Comparison of ENCODE assay signal across 8 cellular contexts in the genomic region with DNA sequence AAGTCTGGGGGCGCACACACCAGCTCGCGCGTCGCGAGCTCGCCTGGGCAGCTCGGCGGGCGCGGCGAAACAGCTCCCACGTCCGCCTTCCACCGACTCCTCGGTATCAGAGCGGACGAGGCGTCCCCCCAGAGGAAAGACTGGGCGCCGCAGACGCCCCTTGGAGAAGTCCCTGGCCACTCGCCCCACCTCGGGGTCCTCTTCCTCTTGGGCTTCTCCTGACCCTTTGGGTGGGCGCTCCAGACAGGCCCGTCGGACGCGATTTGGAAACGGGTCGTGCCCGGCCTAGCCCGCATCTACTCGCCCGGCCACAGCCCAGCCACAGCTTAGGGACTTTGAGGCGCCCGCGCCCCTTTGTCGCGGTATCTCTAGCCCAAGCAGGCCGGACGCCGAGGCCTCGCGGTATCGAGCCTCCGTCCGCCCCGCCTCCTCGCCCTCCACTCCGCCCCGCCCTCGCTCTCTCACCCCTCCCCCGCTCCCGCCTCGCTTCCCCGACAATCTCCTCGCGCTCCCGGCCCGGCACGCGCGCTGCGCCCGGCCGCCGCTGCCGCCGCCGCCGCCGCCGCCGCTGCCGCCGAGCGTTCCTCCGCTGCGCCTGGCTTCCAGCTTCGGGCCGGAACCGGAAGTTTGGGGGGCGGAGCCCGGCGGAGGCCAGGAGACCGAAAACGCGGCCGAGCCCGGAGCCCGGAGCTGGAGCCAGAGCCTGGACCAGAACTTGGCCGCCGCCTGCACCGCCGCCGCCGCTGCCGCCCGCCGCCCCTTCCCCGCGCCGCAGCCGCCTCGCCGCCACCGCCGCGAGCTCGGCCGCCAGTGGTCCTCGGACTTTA. TPM values are rescaled to one million over a fixed set of nuclear protein-coding genes. Genes with fewer than 3 reads are reported as not detected.
DNase-seq lines count a peak whose midpoint lies in the region; ATAC-seq and TF ChIP-seq lines count a peak whose summit lies in the region.

No MANE protein-coding gene starts in this region.

- no peaks in the 10 kb centered on the region for H3K9me2 ChIP-seq in OCI-LY7 (ENCODE audit: insufficient read depth, low read length)

- no peaks in the 10 kb centered on the region for H3K9me3 ChIP-seq in HUES6 (ENCODE audit: control insufficient read depth, insufficient read depth, low read depth, low read length)
- H3K9me3 ChIP-seq in OCI-LY7 (ENCODE audit: low read length) = no peaks in the 10 kb centered on the region
- no peaks in the 10 kb centered on the region for H3K9me3 ChIP-seq in mucosa of rectum (ENCODE audit: control insufficient read depth in 2 of 2, low read length in 2 of 2)

- DNase-seq in Caki2 (ENCODE audit: low read depth) = peak; percentile 74
- DNase-seq in OCI-LY7 (ENCODE audit: low spot score) = peak; percentile 84
- peak; percentile 90 for DNase-seq in activated T-cell treated with anti-CD3 and anti-CD28 coated beads, Interleukin-2, amount 50 U/mL, for 24 hours
- peak; percentile 91 for DNase-seq in erythroblast (lab: John Stamatoyannopoulos, UW)
- DNase-seq in stimulated activated CD8-positive, alpha-beta memory T cell treated with anti-CD3 and anti-CD28 coated beads, Interleukin-4, amount 100 ng/mL, for 1 hour (ENCODE audit: low read depth in 2 of 2, low spot score in 1 of 2) = peak; percentile 56 to 72

- in situ Hi-C loops in Caki2 (cut with HindIII; ENCODE audit: low pct_unique_long_range_greater_than_20kb, low sequenced_read_pairs) = no loop called here

- peaks cover 9% of the 10 kb centered on the region for H3K27me3 ChIP-seq in HUES6 (ENCODE audit: control insufficient read depth, insufficient read depth, low read length)
- H3K27me3 ChIP-seq in mucosa of rectum (ENCODE audit: control insufficient read depth in 2 of 2, insufficient read depth in 2 of 2, low read length in 2 of 2) = no peaks in the 10 kb centered on the region

- H3K36me3 ChIP-seq in HUES6 (ENCODE audit: control insufficient read depth, insufficient read depth, low read length) (no peaks in the 10 kb centered on the region), OCI-LY7 (ENCODE audit: insufficient read depth, low read length) (no peaks in the 10 kb centered on the region), mucosa of rectum (ENCODE audit: control insufficient read depth in 2 of 2, insufficient read depth in 2 of 2, low read length in 2 of 2) (no peaks in the 10 kb centered on the region)

- H4K20me1 ChIP-seq in OCI-LY7 (ENCODE audit: insufficient read depth, low read length) = no peaks in the 10 kb centered on the region; the same call in 1 of the 2 replicates

- intact Hi-C loops in OCI-LY7 (cut with micrococcal nuclease; ENCODE audit: unreplicated experiment) = no loop called here

- TF ChIP-seq POLR2A in erythroblast (IDR thresholded peaks at IDR 0.05; ENCODE audit: low read length) = no peak

- BruUV-seq in OCI-LY7 (replicated peaks; lab: Mats Ljungman, UMichigan) = no TSS peak

- peak overlapping the region; percentile 96 for H3K27ac ChIP-seq in HUES6 (ENCODE audit: low read depth, low read length)
- H3K27ac ChIP-seq in OCI-LY7 (ENCODE audit: low read depth, low read length, poor library complexity, severe bottlenecking) = no peak overlapping the region
- peak overlapping the region; percentile 90 to 95 for H3K27ac ChIP-seq in mucosa of rectum (ENCODE audit: low read depth in 2 of 2, low read length in 2 of 2)

- H3K79me2 ChIP-seq in OCI-LY7 (ENCODE audit: insufficient read depth, low read depth, low read length) = no peaks in the 10 kb centered on the region

- H3K4me3 ChIP-seq in HUES6 (ENCODE audit: low read depth, low read length) = peak overlapping the region; percentile 89
- H3K4me3 ChIP-seq in OCI-LY7 (ENCODE audit: low read depth, low read length, poor library complexity, severe bottlenecking) = peak overlapping the region; percentile 70
- peak overlapping the region; percentile 84 to 90 for H3K4me3 ChIP-seq in mucosa of rectum (ENCODE audit: low read length in 2 of 2)

- peak overlapping the region; percentile 92 for H3K27ac Mint-ChIP-seq in activated T-cell treated with anti-CD3 and anti-CD28 coated beads, Interleukin-2, amount 50 U/mL, for 24 hours

- H3K9ac ChIP-seq in HUES6 (ENCODE audit: low read length) (peak overlapping the region; percentile 92), mucosa of rectum (ENCODE audit: low read depth in 1 of 2, low read length in 2 of 2) (peak overlapping the region; percentile 76 to 90)

- no peaks in the 10 kb centered on the region for H3K9me3 Mint-ChIP-seq in activated T-cell treated with anti-CD3 and anti-CD28 coated beads, Interleukin-2, amount 50 U/mL, for 24 hours

- H3K36me3 Mint-ChIP-seq in activated T-cell treated with anti-CD3 and anti-CD28 coated beads, Interleukin-2, amount 50 U/mL, for 24 hours (ENCODE audit: low read depth) = peaks cover 13% of the 10 kb centered on the region

- H3K4me2 ChIP-seq in OCI-LY7 (ENCODE audit: low read length) = peak overlapping the region; percentile 94

- peaks cover 17% of the 10 kb centered on the region for H3K4me1 ChIP-seq in HUES6 (ENCODE audit: control insufficient read depth, insufficient read depth, low read length)
- peaks cover 11% of the 10 kb centered on the region for H3K4me1 ChIP-seq in OCI-LY7 (ENCODE audit: insufficient read depth, low read length, poor library complexity, severe bottlenecking)
- peaks cover 6 to 7% of the 10 kb centered on the region in 2 donors for H3K4me1 ChIP-seq in mucosa of rectum (ENCODE audit: control insufficient read depth in 2 of 2, insufficient read depth in 2 of 2, low read length in 2 of 2)

- H3K4me1 Mint-ChIP-seq in activated T-cell treated with anti-CD3 and anti-CD28 coated beads, Interleukin-2, amount 50 U/mL, for 24 hours (ENCODE audit: low read depth) = peaks cover 40% of the 10 kb centered on the region

- peak; percentile 82 for ATAC-seq in GM21526 (IDR thresholded peaks at IDR 0.05; ENCODE audit: low FRiP score, unreplicated experiment)

- TF ChIP-seq CTCF in OCI-LY7 (conservative IDR thresholded peaks at IDR 0.05; ENCODE audit: low read length) = no peak

- H3K27me3 Mint-ChIP-seq in activated T-cell treated with anti-CD3 and anti-CD28 coated beads, Interleukin-2, amount 50 U/mL, for 24 hours = peaks cover 21% of the 10 kb centered on the region

- peak overlapping the region; percentile 91 for H3K4me3 Mint-ChIP-seq in activated T-cell treated with anti-CD3 and anti-CD28 coated beads, Interleukin-2, amount 50 U/mL, for 24 hours

- CTCF ChIA-PET in OCI-LY7 (lab: Charles Lee; ENCODE audit: unreplicated experiment) = no interaction called here

- POLR2A ChIA-PET in OCI-LY7 (lab: Charles Lee) = interaction anchor here (0.6 to 1.6 kb wide), 5 partner anchors 12 to 1189 kb away, joined by 3 to 4 read pairs (median 3); no protein-coding TSS in a partner anchor

- peak overlapping the region; percentile 78; the same call in 1 of the 2 replicates for H2AFZ ChIP-seq in OCI-LY7 (ENCODE audit: low read length)

RNA-seq across cellular contexts. Expression of a gene that starts 0.8 kb away (rescaled TPM):
- total RNA-seq in Caki2 (2014; rRNA removed; shearing (Covaris generic); ENCODE audit: low replicate concordance) = 1.7 and 3.6 TPM in 2 replicates
- 1.5 and 4.0 TPM in 2 replicates for total RNA-seq in OCI-LY7 (2014; rRNA removed; shearing (Covaris generic))
- 2.1 and 2.5 TPM in 2 replicates for total RNA-seq in OCI-LY7 (2022)
